Comparison of ENCODE assay signal across 36 cellular contexts in the genomic region with DNA sequence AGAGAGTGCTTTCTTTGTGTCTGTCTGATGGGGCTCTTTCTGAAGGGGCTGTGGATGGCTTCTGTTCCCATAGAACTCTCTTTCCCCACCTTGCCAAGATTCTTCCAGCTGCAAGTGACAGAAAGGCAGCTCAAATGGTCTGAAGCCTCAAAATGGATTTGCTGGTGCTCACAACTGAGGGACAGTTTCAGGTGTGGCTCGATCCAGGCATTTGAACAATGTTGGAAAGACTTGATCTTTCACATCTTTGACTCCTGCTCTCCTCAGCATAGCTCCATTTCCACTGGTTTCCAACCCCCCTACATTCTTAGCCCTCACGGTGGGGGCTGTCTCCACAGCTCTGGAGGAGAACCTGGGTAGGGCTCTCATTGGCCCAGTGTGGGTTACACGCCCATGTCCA. TPM values are rescaled to one million over a fixed set of nuclear protein-coding genes. Genes with fewer than 3 reads are reported as not detected.
"Had no signal": no experiment of that assay in that cellular context is flagged by ENCODE, and none has a peak within 500 bp of the region (broad histone marks: within the 10 kb centered on the region; RNA-seq: fewer than 3 reads in every experiment).

No MANE protein-coding gene starts in this region.

- H3K4me3 ChIP-seq: adrenal gland, body of pancreas, breast epithelium had no signal

- H3K27ac ChIP-seq: adrenal gland, body of pancreas, brain microvascular endothelial cell, breast epithelium, VCaP had no signal

- DNase-seq: activated B cell treated with CpG ODN at 0.5 μM for 24 hours; activated CD4-positive, alpha-beta memory T cell treated with anti-CD3 and anti-CD28 coated beads for 36 hours; activated CD4-positive, alpha-beta T cell treated with anti-CD3 and anti-CD28 coated beads for 4 hours; activated CD4-positive, alpha-beta T cell treated with anti-CD3 and anti-CD28 coated beads, Interleukin-2, amount 10 ng/mL, durations not matched to agents 24 days and 14 days; activated CD4-positive, alpha-beta T cell treated with anti-CD3 and anti-CD28 coated beads, Interleukin-2, amount 50 U/mL, for 1 hour; activated CD4-positive, alpha-beta T cell treated with anti-CD3 and anti-CD28 coated beads, Interleukin-2, amount 50 U/mL, for 4 hours; activated CD4-positive, CD25-positive, alpha-beta regulatory T cell treated with anti-CD3 and anti-CD28 coated beads, Interleukin-2, amount 50 U/mL, for 72 hours; activated CD8-positive, alpha-beta memory T cell treated with anti-CD3 and anti-CD28 coated beads, Interleukin-2, amount 50 U/mL, for 4 hours; activated effector memory CD4-positive, alpha-beta T cell treated with anti-CD3 and anti-CD28 coated beads, Interleukin-2, amount 50 U/mL, for 16 hours; activated gamma-delta T cell treated with Interleukin-2 at 50 U/mL for 16 hours; activated naive CD4-positive, alpha-beta T cell; activated naive CD4-positive, alpha-beta T cell treated with anti-CD3 and anti-CD28 coated beads for 36 hours; activated naive CD4-positive, alpha-beta T cell treated with anti-CD3 and anti-CD28 coated beads, Interleukin-2, amount 50 U/mL, for 16 hours; activated naive CD8-positive, alpha-beta T cell treated with anti-CD3 and anti-CD28 coated beads for 36 hours; activated T-cell treated with anti-CD3 and anti-CD28 coated beads for 4 hours; activated T-cell treated with anti-CD3 and anti-CD28 coated beads, Interleukin-2, amount 50 U/mL, for 1 hour; activated T-cell treated with anti-CD3 and anti-CD28 coated beads, Interleukin-2, amount 50 U/mL, for 4 hours; activated T-cell treated with anti-CD3 and anti-CD28 coated beads, Interleukin-2, amount 50 U/mL, for 72 hours; adrenal gland; amniotic stem cell; aorta; body of pancreas; brain microvascular endothelial cell; central memory CD4-positive, alpha-beta T cell; T-helper 1 cell; T-helper 2 cell; T-helper 9 cell had no signal

- H3K9me3 ChIP-seq: adrenal gland, body of pancreas, breast epithelium had no signal

- H3K4me1 ChIP-seq: adrenal gland, body of pancreas, breast epithelium had no signal

- FAIRE-seq: astrocyte, TTC549 had no signal

- H3K36me3 ChIP-seq: adrenal gland, brain microvascular endothelial cell, breast epithelium had no signal

- H3K27me3 ChIP-seq: adrenal gland, body of pancreas, brain microvascular endothelial cell, breast epithelium had no signal

- ATAC-seq: activated naive CD4-positive, alpha-beta T cell treated with anti-CD3 and anti-CD28 coated beads, Interleukin-2, amount 50 U/mL, for 72 hours; activated T-cell treated with anti-CD3 and anti-CD28 coated beads, Interleukin-2, amount 50 U/mL, for 4 hours; activated T-cell treated with anti-CD3 and anti-CD28 coated beads, Interleukin-2, amount 50 U/mL, for 72 hours; activated T-helper 17 cell treated with anti-CD3 and anti-CD28 coated beads, Interleukin-2, amount 50 U/mL, for 72 hours; body of pancreas had no signal

RNA-seq across cellular contexts. Expression of a gene that starts 15.9 kb away (rescaled TPM):
- total RNA-seq: activated B cell treated with CpG ODN at 0.5 μM for 24 hours; activated CD4-positive, alpha-beta memory T cell treated with anti-CD3 and anti-CD28 coated beads for 36 hours; activated CD4-positive, alpha-beta T cell treated with anti-CD3 and anti-CD28 coated beads, Interleukin-2, amount 10 ng/mL, durations not matched to agents 24 days and 14 days; activated CD8-positive, alpha-beta memory T cell treated with anti-CD3 and anti-CD28 coated beads for 36 hours; activated naive CD4-positive, alpha-beta T cell treated with anti-CD3 and anti-CD28 coated beads for 36 hours; activated naive CD8-positive, alpha-beta T cell treated with anti-CD3 and anti-CD28 coated beads for 36 hours; activated T-cell treated with anti-CD3 and anti-CD28 coated beads, Interleukin-2, amount 50 U/mL, for 4 hours; activated T-cell treated with anti-CD3 and anti-CD28 coated beads, Interleukin-2, amount 50 U/mL, for 72 hours; activated T-helper 1 cell treated with anti-CD3 and anti-CD28 coated beads, Interleukin-12 subunit alpha, Interleukin-12 subunit beta, Interleukin-2, Interleukin-4 antibody, amounts not matched to agents 30 ng/mL and 10 ng/mL and 1 ng/mL, durations not matched to agents 14 hours and 24 hours and 36 hours; activated T-helper 17 cell treated with anti-CD3 and anti-CD28 coated beads, Interleukin-2, amount 50 U/mL, for 72 hours; cardiac septum had no signal
